Comparison of ENCODE assay signal across 8 cellular contexts in genomic region chr4:154982187-154983047, GRCh38.
DNase-seq lines count a peak whose midpoint lies in the region; ATAC-seq, FAIRE-seq and TF ChIP-seq lines count a peak whose summit lies in the region.

No MANE protein-coding gene starts in this region.

- H3K4me3 Mint-ChIP-seq in chondrocyte (ENCODE audit: unreplicated experiment), result no peak overlapping the region

- H3K27me3 Mint-ChIP-seq in chondrocyte (ENCODE audit: low read depth), result peaks cover 32% of the 10 kb centered on the region

- no peak overlapping the region for H3K9ac ChIP-seq in liver (ENCODE audit: low read depth in 1 of 2, low read length in 2 of 2)

- H3K4me3 ChIP-seq in DOHH2 (ENCODE audit: low read length), result no peak overlapping the region
- H3K4me3 ChIP-seq in liver (ENCODE audit: low read depth in 1 of 3, low read length in 3 of 3), result no peak overlapping the region

- H3K4me1 Mint-ChIP-seq in chondrocyte (ENCODE audit: low read depth), result no peaks in the 10 kb centered on the region

- peaks cover 4% of the 10 kb centered on the region for H3K9me3 Mint-ChIP-seq in chondrocyte (ENCODE audit: low read depth)

- no peaks in the 10 kb centered on the region for H3K36me3 Mint-ChIP-seq in chondrocyte (ENCODE audit: low read depth)

- peak; percentile 71 for TF ChIP-seq CTCF in DOHH2 (IDR thresholded peaks at IDR 0.05; ENCODE audit: low read depth, low read length, poor library complexity, severe bottlenecking)
- peak; percentile 82 for TF ChIP-seq CTCF in chondrocyte (IDR thresholded peaks at IDR 0.05)
- peak; percentile 78 for TF ChIP-seq CTCF in liver (IDR thresholded peaks at IDR 0.05; ENCODE audit: low read depth, low read length, missing input control)

- H3K79me2 ChIP-seq in DOHH2 (ENCODE audit: control insufficient read depth, low read length), result no peaks in the 10 kb centered on the region

- no peaks in the 10 kb centered on the region for H3K9me2 ChIP-seq in DOHH2 (replicated peaks; ENCODE audit: control insufficient read depth, low read length)

- H3K27ac Mint-ChIP-seq in chondrocyte (ENCODE audit: unreplicated experiment), result no peak overlapping the region

- no peaks in the 10 kb centered on the region for H3K36me3 ChIP-seq in DOHH2 (ENCODE audit: control insufficient read depth, low read length)
- H3K36me3 ChIP-seq in liver (ENCODE audit: control insufficient read depth in 4 of 4, insufficient read depth in 3 of 4, low read depth in 1 of 4, low read length in 3 of 4), result no peaks in the 10 kb centered on the region

- peak; percentile 70 for ATAC-seq in GM21381 (IDR thresholded peaks at IDR 0.05; ENCODE audit: unreplicated experiment)
- ATAC-seq in stimulated activated naive CD8-positive, alpha-beta T cell treated with anti-CD3 and anti-CD28 coated beads, Interleukin-15, Interleukin-2, amounts not matched to agents 100 U/mL and 50 U/mL, for 24 hours, result no peak

- H3K9me3 ChIP-seq in DOHH2 (ENCODE audit: control insufficient read depth, insufficient read depth, low read length) (no peaks in the 10 kb centered on the region), liver (ENCODE audit: control insufficient read depth in 4 of 4, low read length in 3 of 4) (no peaks in the 10 kb centered on the region)

- 20% methylated on average over 10 of the region's 10 CpGs for WGBS in liver

- H3K27ac ChIP-seq in DOHH2 (ENCODE audit: low read depth, low read length) (no peak overlapping the region), liver (ENCODE audit: low read depth in 1 of 2, low read length in 2 of 2) (no peak overlapping the region)

- DNase-seq in HuH-7.5 (ENCODE audit: low spot score), result peak; percentile 15
- peak; percentile 38 for DNase-seq in SKM-1 treated with dmso at 0.1 percent for 144 hours (lab: John Stamatoyannopoulos, UW; ENCODE audit: unreplicated experiment)
- DNase-seq in chondrocyte (ENCODE audit: low spot score), result no peak
- DNase-seq in stimulated activated naive CD8-positive, alpha-beta T cell treated with anti-CD3 and anti-CD28 coated beads, Interleukin-15, Interleukin-2, amounts not matched to agents 100 U/mL and 50 U/mL, for 24 hours, result peak; percentile 42
- no peak for DNase-seq in RCC 7860 (ENCODE audit: low spot score)

- peak; percentile 94 to 97 for TF ChIP-seq RAD21 in liver (IDR thresholded peaks at IDR 0.05)

- H3K4me1 ChIP-seq in DOHH2 (ENCODE audit: control insufficient read depth, low read length) (no peaks in the 10 kb centered on the region), liver (ENCODE audit: control insufficient read depth in 4 of 4, insufficient read depth in 4 of 4, low read length in 3 of 4) (no peaks in the 10 kb centered on the region)

- no peaks in the 10 kb centered on the region for H3F3A ChIP-seq in DOHH2 (ENCODE audit: control insufficient read depth, insufficient read depth)

- H4K20me1 ChIP-seq in DOHH2 (ENCODE audit: control insufficient read depth, insufficient read depth, low read depth, low read length), result no peaks in the 10 kb centered on the region

- H3K4me2 ChIP-seq in DOHH2 (ENCODE audit: low read length), result no peak overlapping the region

- FAIRE-seq in RCC 7860 (lab: Jason Lieb, UNC), result no peak

- H3K27me3 ChIP-seq in DOHH2 (ENCODE audit: control insufficient read depth, low read length) (no peaks in the 10 kb centered on the region), liver (ENCODE audit: control insufficient read depth in 4 of 4, insufficient read depth in 4 of 4, low read length in 3 of 4) (no peaks in the 10 kb centered on the region)

TF ChIP-seq in liver, 16 proteins besides CTCF, POLR2A, EP300 and RAD21:
- no peak for TF ChIP-seq NR2F2 (IDR thresholded peaks at IDR 0.05)
- TF ChIP-seq SP1 (IDR thresholded peaks at IDR 0.05), result no peak
- TF ChIP-seq TAF1 (conservative IDR thresholded peaks at IDR 0.05), result no peak
- TF ChIP-seq, protein P1, sequence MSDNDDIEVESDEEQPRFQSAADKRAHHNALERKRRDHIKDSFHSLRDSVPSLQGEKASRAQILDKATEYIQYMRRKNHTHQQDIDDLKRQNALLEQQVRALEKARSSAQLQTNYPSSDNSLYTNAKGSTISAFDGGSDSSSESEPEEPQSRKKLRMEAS (IDR thresholded peaks at IDR 0.05), result no peak
- no peak for TF ChIP-seq RXRA (IDR thresholded peaks at IDR 0.05)
- TF ChIP-seq, protein P2, sequence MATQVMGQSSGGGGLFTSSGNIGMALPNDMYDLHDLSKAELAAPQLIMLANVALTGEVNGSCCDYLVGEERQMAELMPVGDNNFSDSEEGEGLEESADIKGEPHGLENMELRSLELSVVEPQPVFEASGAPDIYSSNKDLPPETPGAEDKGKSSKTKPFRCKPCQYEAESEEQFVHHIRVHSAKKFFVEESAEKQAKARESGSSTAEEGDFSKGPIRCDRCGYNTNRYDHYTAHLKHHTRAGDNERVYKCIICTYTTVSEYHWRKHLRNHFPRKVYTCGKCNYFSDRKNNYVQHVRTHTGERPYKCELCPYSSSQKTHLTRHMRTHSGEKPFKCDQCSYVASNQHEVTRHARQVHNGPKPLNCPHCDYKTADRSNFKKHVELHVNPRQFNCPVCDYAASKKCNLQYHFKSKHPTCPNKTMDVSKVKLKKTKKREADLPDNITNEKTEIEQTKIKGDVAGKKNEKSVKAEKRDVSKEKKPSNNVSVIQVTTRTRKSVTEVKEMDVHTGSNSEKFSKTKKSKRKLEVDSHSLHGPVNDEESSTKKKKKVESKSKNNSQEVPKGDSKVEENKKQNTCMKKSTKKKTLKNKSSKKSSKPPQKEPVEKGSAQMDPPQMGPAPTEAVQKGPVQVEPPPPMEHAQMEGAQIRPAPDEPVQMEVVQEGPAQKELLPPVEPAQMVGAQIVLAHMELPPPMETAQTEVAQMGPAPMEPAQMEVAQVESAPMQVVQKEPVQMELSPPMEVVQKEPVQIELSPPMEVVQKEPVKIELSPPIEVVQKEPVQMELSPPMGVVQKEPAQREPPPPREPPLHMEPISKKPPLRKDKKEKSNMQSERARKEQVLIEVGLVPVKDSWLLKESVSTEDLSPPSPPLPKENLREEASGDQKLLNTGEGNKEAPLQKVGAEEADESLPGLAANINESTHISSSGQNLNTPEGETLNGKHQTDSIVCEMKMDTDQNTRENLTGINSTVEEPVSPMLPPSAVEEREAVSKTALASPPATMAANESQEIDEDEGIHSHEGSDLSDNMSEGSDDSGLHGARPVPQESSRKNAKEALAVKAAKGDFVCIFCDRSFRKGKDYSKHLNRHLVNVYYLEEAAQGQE (IDR thresholded peaks at IDR 0.05), result no peak
- no peak for TF ChIP-seq FOXA2 (IDR thresholded peaks at IDR 0.05)
- TF ChIP-seq YY1 (IDR thresholded peaks at IDR 0.05), result no peak
- TF ChIP-seq EGR1 (IDR thresholded peaks at IDR 0.05; ENCODE audit: low read depth in 2 of 2), result no peak
- no peak for TF ChIP-seq JUND (IDR thresholded peaks at IDR 0.05)
- TF ChIP-seq, protein P3, sequence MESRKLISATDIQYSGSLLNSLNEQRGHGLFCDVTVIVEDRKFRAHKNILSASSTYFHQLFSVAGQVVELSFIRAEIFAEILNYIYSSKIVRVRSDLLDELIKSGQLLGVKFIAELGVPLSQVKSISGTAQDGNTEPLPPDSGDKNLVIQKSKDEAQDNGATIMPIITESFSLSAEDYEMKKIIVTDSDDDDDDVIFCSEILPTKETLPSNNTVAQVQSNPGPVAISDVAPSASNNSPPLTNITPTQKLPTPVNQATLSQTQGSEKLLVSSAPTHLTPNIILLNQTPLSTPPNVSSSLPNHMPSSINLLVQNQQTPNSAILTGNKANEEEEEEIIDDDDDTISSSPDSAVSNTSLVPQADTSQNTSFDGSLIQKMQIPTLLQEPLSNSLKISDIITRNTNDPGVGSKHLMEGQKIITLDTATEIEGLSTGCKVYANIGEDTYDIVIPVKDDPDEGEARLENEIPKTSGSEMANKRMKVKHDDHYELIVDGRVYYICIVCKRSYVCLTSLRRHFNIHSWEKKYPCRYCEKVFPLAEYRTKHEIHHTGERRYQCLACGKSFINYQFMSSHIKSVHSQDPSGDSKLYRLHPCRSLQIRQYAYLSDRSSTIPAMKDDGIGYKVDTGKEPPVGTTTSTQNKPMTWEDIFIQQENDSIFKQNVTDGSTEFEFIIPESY (IDR thresholded peaks at IDR 0.05), result no peak
- TF ChIP-seq GABPA (IDR thresholded peaks at IDR 0.05 in 1 of 2, conservative IDR thresholded peaks at IDR 0.05 in 1 of 2), result no peak
- TF ChIP-seq HNF4G (IDR thresholded peaks at IDR 0.05), result no peak
- TF ChIP-seq, protein P4, sequence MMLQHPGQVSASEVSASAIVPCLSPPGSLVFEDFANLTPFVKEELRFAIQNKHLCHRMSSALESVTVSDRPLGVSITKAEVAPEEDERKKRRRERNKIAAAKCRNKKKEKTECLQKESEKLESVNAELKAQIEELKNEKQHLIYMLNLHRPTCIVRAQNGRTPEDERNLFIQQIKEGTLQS (IDR thresholded peaks at IDR 0.05), result no peak
- TF ChIP-seq HNF4A (conservative IDR thresholded peaks at IDR 0.05), result no peak
- no peak for TF ChIP-seq FOXA1 (IDR thresholded peaks at IDR 0.05)

Comparison
In these comparisons a context has a peak if more than half of its experiments do, and no peak if none do; other contexts are left out.
1. DNase-seq: peak in HuH-7.5 (single experiment), SKM-1 treated with dmso at 0.1 percent for 144 hours (single experiment) and stimulated activated naive CD8-positive, alpha-beta T cell treated with anti-CD3 and anti-CD28 coated beads, Interleukin-15, Interleukin-2, amounts not matched to agents 100 U/mL and 50 U/mL, for 24 hours (single experiment); none in chondrocyte (single experiment) and RCC 7860 (single experiment).
2. Peak in every context shown above with its lines, with median percentiles within 50 percentile points of each other: CTCF ChIP-seq.